ENCODE assay signal across 17 cellular contexts in the genomic region with DNA sequence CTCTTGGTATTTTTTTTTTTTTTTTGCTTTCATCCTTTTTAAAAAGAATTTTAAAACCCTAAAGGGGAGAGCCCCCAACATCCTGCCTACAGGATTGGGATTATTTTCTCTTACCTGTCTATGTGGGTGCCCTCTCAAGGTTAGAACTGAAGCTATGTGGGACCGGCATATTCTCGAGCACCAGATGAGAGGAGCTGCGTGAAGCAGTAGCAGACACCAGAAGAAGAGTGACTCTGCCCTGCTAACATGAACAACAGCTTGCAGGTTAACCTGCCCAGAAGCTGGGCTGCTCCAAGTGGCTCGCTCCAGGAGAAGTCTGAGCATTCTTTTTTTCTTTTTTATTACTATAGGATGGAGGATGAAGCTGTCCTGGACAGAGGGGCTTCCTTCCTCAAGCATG.
"Had no signal": no experiment of that assay in that cellular context is flagged by ENCODE, and none has a peak within 500 bp of the region (broad histone marks: within the 10 kb centered on the region; RNA-seq: fewer than 3 reads in every experiment).

No MANE protein-coding gene starts in this region.

- H3K9me3 ChIP-seq: body of pancreas, upper lobe of right lung had no signal

- H3K27me3 ChIP-seq: body of pancreas, upper lobe of right lung had no signal

- H3K27me3 Mint-ChIP-seq: activated naive CD8-positive, alpha-beta T cell treated with anti-CD3 and anti-CD28 coated beads, Interleukin-2, amount 50 U/mL, for 24 hours; effector memory CD8-positive, alpha-beta T cell had no signal

- H3K36me3 ChIP-seq: upper lobe of right lung, WERI-Rb-1 had no signal

- H3K27ac Mint-ChIP-seq: activated CD4-positive, alpha-beta T cell treated with anti-CD3 and anti-CD28 coated beads, Interleukin-2, amount 10 ng/mL, durations not matched to agents 7 days and 5 days; activated CD8-positive, alpha-beta T cell treated with anti-CD3 and anti-CD28 coated beads, Interleukin-2, amount 10 ng/mL, durations not matched to agents 7 days and 5 days; activated naive CD8-positive, alpha-beta T cell treated with anti-CD3 and anti-CD28 coated beads, Interleukin-2, amount 50 U/mL, for 24 hours; activated T-helper 1 cell treated with anti-CD3 and anti-CD28 coated beads, Interleukin-12 subunit alpha, Interleukin-12 subunit beta, Interleukin-2, Interleukin-4 antibody, amounts not matched to agents 30 ng/mL and 10 ng/mL and 1 ng/mL, durations not matched to agents 14 hours and 24 hours and 36 hours; effector memory CD8-positive, alpha-beta T cell; memory B cell; nephron progenitor cell had no signal

- H3K4me3 Mint-ChIP-seq: activated CD4-positive, alpha-beta T cell treated with anti-CD3 and anti-CD28 coated beads, Interleukin-2, amount 10 ng/mL, durations not matched to agents 7 days and 5 days; activated CD8-positive, alpha-beta T cell treated with anti-CD3 and anti-CD28 coated beads, Interleukin-2, amount 10 ng/mL, durations not matched to agents 7 days and 5 days; activated naive CD8-positive, alpha-beta T cell treated with anti-CD3 and anti-CD28 coated beads, Interleukin-2, amount 50 U/mL, for 24 hours; activated T-helper 1 cell treated with anti-CD3 and anti-CD28 coated beads, Interleukin-12 subunit alpha, Interleukin-12 subunit beta, Interleukin-2, Interleukin-4 antibody, amounts not matched to agents 30 ng/mL and 10 ng/mL and 1 ng/mL, durations not matched to agents 14 hours and 24 hours and 36 hours; effector memory CD8-positive, alpha-beta T cell; memory B cell; nephron progenitor cell had no signal

- H3K4me1 Mint-ChIP-seq: activated CD4-positive, alpha-beta T cell treated with anti-CD3 and anti-CD28 coated beads, Interleukin-2, amount 10 ng/mL, durations not matched to agents 7 days and 5 days; activated naive CD8-positive, alpha-beta T cell treated with anti-CD3 and anti-CD28 coated beads, Interleukin-2, amount 50 U/mL, for 24 hours; memory B cell had no signal

- H3K27ac ChIP-seq: body of pancreas, upper lobe of right lung, WERI-Rb-1 had no signal

- ATAC-seq: activated CD8-positive, alpha-beta T cell treated with anti-CD3 and anti-CD28 coated beads, Interleukin-2, amount 10 ng/mL, durations not matched to agents 7 days and 5 days; activated naive CD8-positive, alpha-beta T cell treated with anti-CD3 and anti-CD28 coated beads, Interleukin-2, amount 50 U/mL, for 24 hours; body of pancreas; effector memory CD8-positive, alpha-beta T cell; esophagus mucosa; stimulated activated naive CD8-positive, alpha-beta T cell treated with anti-CD3 and anti-CD28 coated beads, Interleukin-15, Interleukin-2, amounts not matched to agents 100 U/mL and 50 U/mL, for 24 hours had no signal

- DNase-seq: activated CD4-positive, alpha-beta T cell treated with anti-CD3 and anti-CD28 coated beads, Interleukin-2, amount 10 ng/mL, durations not matched to agents 7 days and 5 days; activated CD4-positive, CD25-positive, alpha-beta regulatory T cell treated with anti-CD3 and anti-CD28 coated beads, Interleukin-2, amount 50 U/mL, for 72 hours; activated CD8-positive, alpha-beta T cell treated with anti-CD3 and anti-CD28 coated beads, Interleukin-2, amount 10 ng/mL, durations not matched to agents 7 days and 5 days; activated gamma-delta T cell; activated naive CD4-positive, alpha-beta T cell treated with anti-CD3 and anti-CD28 coated beads, Interleukin-2, amount 50 U/mL, for 16 hours; activated naive CD8-positive, alpha-beta T cell treated with anti-CD3 and anti-CD28 coated beads, Interleukin-2, amount 50 U/mL, for 24 hours; body of pancreas; effector memory CD8-positive, alpha-beta T cell; nephron progenitor cell; stimulated activated CD4-positive, alpha-beta T cell treated with anti-CD3 and anti-CD28 coated beads, Interleukin-4, amount 100 ng/mL, for 24 hours; stimulated activated naive CD8-positive, alpha-beta T cell treated with anti-CD3 and anti-CD28 coated beads, Interleukin-15, Interleukin-2, amounts not matched to agents 100 U/mL and 50 U/mL, for 24 hours; T-helper 1 cell; upper lobe of right lung had no signal

- H3K9me3 Mint-ChIP-seq: activated CD4-positive, alpha-beta T cell treated with anti-CD3 and anti-CD28 coated beads, Interleukin-2, amount 10 ng/mL, durations not matched to agents 7 days and 5 days; activated naive CD8-positive, alpha-beta T cell treated with anti-CD3 and anti-CD28 coated beads, Interleukin-2, amount 50 U/mL, for 24 hours; activated T-helper 1 cell treated with anti-CD3 and anti-CD28 coated beads, Interleukin-12 subunit alpha, Interleukin-12 subunit beta, Interleukin-2, Interleukin-4 antibody, amounts not matched to agents 30 ng/mL and 10 ng/mL and 1 ng/mL, durations not matched to agents 14 hours and 24 hours and 36 hours; effector memory CD8-positive, alpha-beta T cell; memory B cell; nephron progenitor cell had no signal

- H3K36me3 Mint-ChIP-seq: memory B cell had no signal

- H3K4me3 ChIP-seq: body of pancreas, upper lobe of right lung had no signal
